ENCODE assay signal across 8 cellular contexts in genomic region chr5:102152906-102153787, GRCh38.
A peak's percentile ranks its signal among the peaks of the same experiment; 100 is the strongest.
DNase-seq lines count a peak whose midpoint lies in the region; ATAC-seq and TF ChIP-seq lines count a peak whose summit lies in the region.

No MANE protein-coding gene starts in this region.

- peak; percentile 17 for TF ChIP-seq CTCF in cardiac fibroblast (IDR thresholded peaks at IDR 0.05; ENCODE audit: low read depth, low read length)
- peak; percentile 57 for TF ChIP-seq CTCF in nephron progenitor cell (IDR thresholded peaks at IDR 0.05)

- CTCF ChIA-PET in activated CD8-positive, alpha-beta memory T cell treated with anti-CD3 and anti-CD28 coated beads, Interleukin-2, amount 10 ng/mL, durations not matched to agents 7 days and 5 days (lab: Charles Lee) = no interaction called here

- H3K36me3 Mint-ChIP-seq in nephron progenitor cell (ENCODE audit: low read depth) = no peaks in the 10 kb centered on the region
- no peaks in the 10 kb centered on the region for H3K36me3 Mint-ChIP-seq in activated CD8-positive, alpha-beta memory T cell treated with anti-CD3 and anti-CD28 coated beads, Interleukin-2, amount 10 ng/mL, durations not matched to agents 7 days and 5 days

- peak; percentile 64 for ATAC-seq in GM19035 (IDR thresholded peaks at IDR 0.05; ENCODE audit: unreplicated experiment)
- peak; percentile 76 for ATAC-seq in HG03066 (IDR thresholded peaks at IDR 0.05; ENCODE audit: low read depth, unreplicated experiment)
- no peak for ATAC-seq in activated CD8-positive, alpha-beta memory T cell treated with anti-CD3 and anti-CD28 coated beads, Interleukin-2, amount 10 ng/mL, durations not matched to agents 7 days and 5 days

- H3K27ac Mint-ChIP-seq in nephron progenitor cell = no peak overlapping the region
- H3K27ac Mint-ChIP-seq in activated CD8-positive, alpha-beta memory T cell treated with anti-CD3 and anti-CD28 coated beads, Interleukin-2, amount 10 ng/mL, durations not matched to agents 7 days and 5 days = no peak overlapping the region

- no peaks in the 10 kb centered on the region for H3K27me3 Mint-ChIP-seq in nephron progenitor cell (ENCODE audit: low read depth, poor library complexity)
- H3K27me3 Mint-ChIP-seq in activated CD8-positive, alpha-beta memory T cell treated with anti-CD3 and anti-CD28 coated beads, Interleukin-2, amount 10 ng/mL, durations not matched to agents 7 days and 5 days = no peaks in the 10 kb centered on the region

- H3K27ac ChIP-seq in caudate nucleus (ENCODE audit: low read depth, low read length) = no peak overlapping the region

- peaks cover 7% of the 10 kb centered on the region for H3K9me3 Mint-ChIP-seq in nephron progenitor cell
- no peaks in the 10 kb centered on the region for H3K9me3 Mint-ChIP-seq in activated CD8-positive, alpha-beta memory T cell treated with anti-CD3 and anti-CD28 coated beads, Interleukin-2, amount 10 ng/mL, durations not matched to agents 7 days and 5 days (ENCODE audit: low read depth)

- peak; percentile 9 for DNase-seq in DMS153 (lab: John Stamatoyannopoulos, UW)
- DNase-seq in NCI-H748 (lab: John Stamatoyannopoulos, UW; ENCODE audit: unreplicated experiment) = peak; percentile 43
- DNase-seq in cardiac fibroblast (ENCODE audit: low read depth in 2 of 2) = peak; percentile 18 to 28
- DNase-seq in nephron progenitor cell = peak; percentile 22
- no peak for DNase-seq in activated CD8-positive, alpha-beta memory T cell treated with anti-CD3 and anti-CD28 coated beads, Interleukin-2, amount 10 ng/mL, durations not matched to agents 7 days and 5 days
- no peak for DNase-seq in caudate nucleus (lab: John Stamatoyannopoulos, UW)

- H3K4me3 Mint-ChIP-seq in nephron progenitor cell = no peak overlapping the region
- no peak overlapping the region for H3K4me3 Mint-ChIP-seq in activated CD8-positive, alpha-beta memory T cell treated with anti-CD3 and anti-CD28 coated beads, Interleukin-2, amount 10 ng/mL, durations not matched to agents 7 days and 5 days

- peaks cover 10% of the 10 kb centered on the region for H3K4me1 Mint-ChIP-seq in nephron progenitor cell
- no peaks in the 10 kb centered on the region for H3K4me1 Mint-ChIP-seq in activated CD8-positive, alpha-beta memory T cell treated with anti-CD3 and anti-CD28 coated beads, Interleukin-2, amount 10 ng/mL, durations not matched to agents 7 days and 5 days

- H3K4me3 ChIP-seq in cardiac fibroblast (replicated peaks in 1 of 2; ENCODE audit: low read depth in 2 of 2, low read length in 2 of 2) = no peak overlapping the region

Comparison
In these comparisons a context has a peak if more than half of its experiments do, and no peak if none do; other contexts are left out.
1. DNase-seq: peak in DMS153 (single experiment), NCI-H748 (single experiment), cardiac fibroblast (2 of 2) and nephron progenitor cell (single experiment); none in activated CD8-positive, alpha-beta memory T cell treated with anti-CD3 and anti-CD28 coated beads, Interleukin-2, amount 10 ng/mL, durations not matched to agents 7 days and 5 days (single experiment) and caudate nucleus (0 of 61).